Comparison of ENCODE assay signal across 8 cellular contexts in the genomic region with DNA sequence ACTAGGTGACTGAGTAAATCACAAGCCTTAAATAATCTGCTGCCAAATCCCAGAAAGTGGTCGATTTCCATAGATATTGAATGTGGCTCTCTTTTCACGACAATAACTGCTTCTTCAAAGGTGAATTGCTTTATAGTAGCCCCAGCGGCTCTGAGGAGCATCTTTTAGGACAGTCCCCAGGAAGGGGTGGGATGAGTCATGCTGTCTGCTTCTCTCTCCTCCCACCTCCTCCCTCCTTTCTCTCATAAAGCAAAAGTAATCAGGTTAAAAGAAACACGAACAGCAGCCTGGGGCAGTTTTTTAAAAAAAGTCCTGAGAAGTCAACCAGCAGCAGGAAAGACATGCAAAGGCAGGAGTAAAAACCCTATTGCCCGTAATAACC. TPM values are rescaled to one million over a fixed set of nuclear protein-coding genes. Genes with fewer than 3 reads are reported as not detected.
DNase-seq lines count a peak whose midpoint lies in the region; ATAC-seq and TF ChIP-seq lines count a peak whose summit lies in the region.

No MANE protein-coding gene starts in this region.

- H3K9ac ChIP-seq in NT2/D1 (ENCODE audit: insufficient read length, low read depth), result peak overlapping the region; percentile 33

- in situ Hi-C loops in GM13977 (cut with MboI; ENCODE audit: low pct_unique_long_range_greater_than_20kb, low sequenced_read_pairs, unreplicated experiment), result no loop called here

- H3K27me3 Mint-ChIP-seq in glutamatergic neuron (ENCODE audit: unreplicated experiment), result peaks cover 9% of the 10 kb centered on the region

- peaks cover 11% of the 10 kb centered on the region for H3K27me3 ChIP-seq in NT2/D1 (ENCODE audit: insufficient read depth, insufficient read length)

- H3K4me3 Mint-ChIP-seq in glutamatergic neuron (ENCODE audit: unreplicated experiment), result peak overlapping the region; percentile 90

- peaks cover 5% of the 10 kb centered on the region for H3K36me3 ChIP-seq in NT2/D1 (ENCODE audit: insufficient read depth, insufficient read length, low read length)

- TF ChIP-seq CTCF in GM13977 (IDR thresholded peaks at IDR 0.05; ENCODE audit: extremely low read depth, insufficient read depth, missing control alignments) (no peak), glutamatergic neuron (IDR thresholded peaks at IDR 0.05; ENCODE audit: partially characterized antibody, unreplicated experiment) (no peak)

- H3K4me3 ChIP-seq in NT2/D1 (ENCODE audit: insufficient read length, low read depth), result no peak overlapping the region

- DNase-seq in GM13977 (ENCODE audit: low spot score) (peak; percentile 79), NT2/D1 (ENCODE audit: low read depth, low spot score) (no peak), glutamatergic neuron (no peak), COLO668 (lab: John Stamatoyannopoulos, UW; ENCODE audit: unreplicated experiment) (no peak), DMS153 treated with DMSO at 0.1 percent for 48 hours (lab: John Stamatoyannopoulos, UW; ENCODE audit: unreplicated experiment) (no peak)
- DNase-seq in activated T-helper 9 cell treated with anti-CD3 and anti-CD28 coated beads, Interleukin-2, amount 50 U/mL, for 16 hours (ENCODE audit: low read depth), result peak; percentile 49
- DNase-seq in stimulated activated CD4-positive, alpha-beta T cell treated with anti-CD3 and anti-CD28 coated beads, TNF-alpha, amount 100 ng/mL, for 24 hours (ENCODE audit: low read depth in 3 of 3), result peak; percentile 32 to 55 (median 45)

- peak overlapping the region; percentile 95 for H3K27ac Mint-ChIP-seq in glutamatergic neuron (ENCODE audit: unreplicated experiment)

- peaks cover 21% of the 10 kb centered on the region for H3K4me1 Mint-ChIP-seq in glutamatergic neuron (ENCODE audit: low read depth, unreplicated experiment)

- peaks cover 24% of the 10 kb centered on the region for H3K9me3 Mint-ChIP-seq in glutamatergic neuron (ENCODE audit: unreplicated experiment)

- no peak for ATAC-seq in HG02759 (IDR thresholded peaks at IDR 0.05; ENCODE audit: unreplicated experiment)

- H3K36me3 Mint-ChIP-seq in glutamatergic neuron (ENCODE audit: unreplicated experiment), result no peaks in the 10 kb centered on the region

- H3K4me1 ChIP-seq in NT2/D1 (ENCODE audit: insufficient read depth, insufficient read length), result peaks cover 9% of the 10 kb centered on the region

- no peaks in the 10 kb centered on the region for H3K9me3 ChIP-seq in NT2/D1 (ENCODE audit: insufficient read depth, low read length)

RNA-seq across cellular contexts. Expression of a gene that starts 1.8 kb away (rescaled TPM):
- total RNA-seq in glutamatergic neuron (ENCODE audit: unreplicated experiment), result 56.1 TPM

RNA-seq across cellular contexts. Expression of a gene that starts 18.1 kb away (rescaled TPM):
- total RNA-seq in glutamatergic neuron (ENCODE audit: unreplicated experiment), result 43.6 TPM

Comparison
In these comparisons a context has a peak if more than half of its experiments do, and no peak if none do; other contexts are left out.
1. DNase-seq: peak in GM13977 (single experiment), activated T-helper 9 cell treated with anti-CD3 and anti-CD28 coated beads, Interleukin-2, amount 50 U/mL, for 16 hours (single experiment) and stimulated activated CD4-positive, alpha-beta T cell treated with anti-CD3 and anti-CD28 coated beads, TNF-alpha, amount 100 ng/mL, for 24 hours (3 of 3); none in NT2/D1 (single experiment), glutamatergic neuron (single experiment), COLO668 (single experiment) and DMS153 treated with DMSO at 0.1 percent for 48 hours (single experiment).